In the genomic region with DNA sequence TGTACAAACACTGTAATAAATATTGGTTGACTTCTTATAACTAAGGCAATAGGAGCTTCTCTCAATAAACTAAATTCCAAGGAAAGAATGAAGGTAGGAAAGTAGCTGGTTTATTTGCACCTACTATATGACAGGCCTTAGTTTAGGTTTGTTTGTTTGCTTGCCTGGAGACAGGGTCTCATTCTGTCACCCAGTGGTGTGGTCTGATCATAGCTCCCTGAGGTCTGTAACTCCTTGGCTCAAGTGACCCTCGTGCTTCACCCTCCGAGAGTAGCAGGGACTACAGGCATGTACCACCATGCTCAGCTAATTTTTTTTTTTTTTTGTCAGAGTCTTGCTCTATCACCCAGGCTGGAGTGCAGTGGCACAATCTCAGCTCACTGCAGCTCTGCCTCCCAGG, we compare ENCODE assay signal across 23 cellular contexts. TPM values are rescaled to one million over a fixed set of nuclear protein-coding genes. Genes with fewer than 3 reads are reported as not detected.
"Had no signal": no experiment of that assay in that cellular context is flagged by ENCODE, and none has a peak within 500 bp of the region (broad histone marks: within the 10 kb centered on the region; RNA-seq: fewer than 3 reads in every experiment).

No MANE protein-coding gene starts in this region.

- H3K4me2 ChIP-seq: KMS-11 had no signal

- ATAC-seq: HepG2, PC-3 had no signal

- DNase-seq: IMR-90, Kasumi-1, MM.1S, NCI-H1092 treated with DMSO at 0.1 percent for 48 hours, NCI-H1436, NCI-H187, NCI-H2029, NCI-H2081 treated with DMSO at 0.1 percent for 48 hours, NCI-H2171 treated with DMSO at 0.1 percent for 48 hours, NCI-H345, NCI-H446 treated with DMSO at 0.1 percent for 48 hours, NCI-H510A treated with DMSO at 0.1 percent for 48 hours, NCI-H526, NCI-H82, PC-3, Peyer's patch, Right ventricle myocardium superior, SIG-M5, T-helper 2 cell had no signal

- H3K27ac ChIP-seq: KMS-11, Peyer's patch, SJSA1, SK-N-MC had no signal

- FAIRE-seq: HepG2 had no signal

- H3K9me3 ChIP-seq: Peyer's patch, SJSA1 had no signal

- H3K4me3 ChIP-seq: Peyer's patch, SJSA1, SK-N-MC had no signal

- H3K9ac ChIP-seq: KMS-11 had no signal

- H3K36me3 ChIP-seq: Peyer's patch, SJSA1 had no signal

RNA-seq across cellular contexts. Expression of gene EDARADD, which starts 1.9 kb away (rescaled TPM):
- total RNA-seq: HepG2, IMR-90, Peyer's patch, SJSA1 had no signal
- polyA plus RNA-seq: IMR-90 had no signal
